11 cellular contexts compared by ENCODE assay signal in genomic region chr6:156794963-156795362, GRCh38. TPM values are rescaled to one million over a fixed set of nuclear protein-coding genes. Genes with fewer than 3 reads are reported as not detected.
DNase-seq lines count a peak whose midpoint lies in the region; ATAC-seq and TF ChIP-seq lines count a peak whose summit lies in the region.
"Had no signal": no experiment of that assay in that cellular context is flagged by ENCODE, and none has a peak within 500 bp of the region (broad histone marks: within the 10 kb centered on the region; RNA-seq: fewer than 3 reads in every experiment).

No MANE protein-coding gene starts in this region.

- peak overlapping the region; percentile 38 for H3K27ac ChIP-seq in psoas muscle
- H3K27ac ChIP-seq: vagina had no signal

- H3K9me3 ChIP-seq in psoas muscle = no peaks in the 10 kb centered on the region
- H3K9me3 ChIP-seq: vagina had no signal

- H3K4me3 Mint-ChIP-seq in activated T-cell treated with anti-CD3 and anti-CD28 coated beads, Interleukin-2, amount 50 U/mL, for 24 hours = peak overlapping the region; percentile 18

- H3K27ac Mint-ChIP-seq in activated T-cell treated with anti-CD3 and anti-CD28 coated beads, Interleukin-2, amount 50 U/mL, for 24 hours = peak overlapping the region; percentile 80

- no peaks in the 10 kb centered on the region for H3K27me3 Mint-ChIP-seq in activated T-cell treated with anti-CD3 and anti-CD28 coated beads, Interleukin-2, amount 50 U/mL, for 24 hours

- H3K36me3 ChIP-seq in psoas muscle (ENCODE audit: insufficient read depth in 1 of 2, low read depth in 1 of 2) = no peaks in the 10 kb centered on the region
- H3K36me3 ChIP-seq: vagina had no signal

- intact Hi-C loops in psoas muscle (cut with DNase I) = loop anchor here in 1 of 2 donors (5.0 kb wide), 1 partner anchor 152 kb away; no protein-coding TSS in a partner anchor

- no peak overlapping the region for H3K4me3 ChIP-seq in psoas muscle

- no peaks in the 10 kb centered on the region for H3K27me3 ChIP-seq in psoas muscle (ENCODE audit: insufficient read depth in 3 of 3, low read length in 2 of 3)
- H3K27me3 ChIP-seq: vagina had no signal

- H3K36me3 Mint-ChIP-seq in activated T-cell treated with anti-CD3 and anti-CD28 coated beads, Interleukin-2, amount 50 U/mL, for 24 hours (ENCODE audit: low read depth) = peaks cover 24% of the 10 kb centered on the region

- H3K9me3 Mint-ChIP-seq in activated T-cell treated with anti-CD3 and anti-CD28 coated beads, Interleukin-2, amount 50 U/mL, for 24 hours = no peaks in the 10 kb centered on the region

- no peak for TF ChIP-seq CTCF in psoas muscle (IDR thresholded peaks at IDR 0.05)

- peaks cover 95% of the 10 kb centered on the region for H3K4me1 Mint-ChIP-seq in activated T-cell treated with anti-CD3 and anti-CD28 coated beads, Interleukin-2, amount 50 U/mL, for 24 hours (ENCODE audit: low read depth)

- 46 to 57% (median 47%) methylated on average over 10 of the region's 10 CpGs for WGBS in psoas muscle, 3 donors

- H3K4me1 ChIP-seq in psoas muscle = peaks cover 71% of the 10 kb centered on the region

- no peak for DNase-seq in activated T-cell treated with anti-CD3 and anti-CD28 coated beads, Interleukin-2, amount 50 U/mL, for 24 hours
- no peak for DNase-seq in activated T-cell treated with anti-CD3 and anti-CD28 coated beads, Interleukin-2, amount 50 U/mL, for 48 hours
- DNase-seq in activated CD4-positive, CD25-positive, alpha-beta regulatory T cell treated with anti-CD3 and anti-CD28 coated beads, Interleukin-2, amount 50 U/mL, for 72 hours = peak; percentile 44
- DNase-seq in psoas muscle = no peak
- DNase-seq in EL = no peak
- DNase-seq in NOMO-1 treated with dmso at 0.1 percent for 144 hours (lab: John Stamatoyannopoulos, UW; ENCODE audit: unreplicated experiment) = no peak
- DNase-seq in SHP77 treated with DMSO at 0.1 percent for 48 hours (lab: John Stamatoyannopoulos, UW) = no peak
- DNase-seq: activated gamma-delta T cell, NCI-H2029 had no signal

- ATAC-seq in HG02763 (IDR thresholded peaks at IDR 0.05; ENCODE audit: unreplicated experiment) = peak; percentile 63
- ATAC-seq in psoas muscle = peak; percentile 33 to 88 (median 79)

RNA-seq across cellular contexts. Expression of gene ARID1B, which starts 17.8 kb away (rescaled TPM):
- 10 to 100 TPM; 53.1 to 61.1 (median 55.8) TPM for total RNA-seq in psoas muscle
- polyA plus RNA-seq in psoas muscle = 10 to 100 TPM in 2 of 3 donors, 1 to 10 TPM in 1; 8.1 to 29.2 (median 12.4) TPM
